2 cellular contexts compared by ENCODE assay signal in the genomic region with DNA sequence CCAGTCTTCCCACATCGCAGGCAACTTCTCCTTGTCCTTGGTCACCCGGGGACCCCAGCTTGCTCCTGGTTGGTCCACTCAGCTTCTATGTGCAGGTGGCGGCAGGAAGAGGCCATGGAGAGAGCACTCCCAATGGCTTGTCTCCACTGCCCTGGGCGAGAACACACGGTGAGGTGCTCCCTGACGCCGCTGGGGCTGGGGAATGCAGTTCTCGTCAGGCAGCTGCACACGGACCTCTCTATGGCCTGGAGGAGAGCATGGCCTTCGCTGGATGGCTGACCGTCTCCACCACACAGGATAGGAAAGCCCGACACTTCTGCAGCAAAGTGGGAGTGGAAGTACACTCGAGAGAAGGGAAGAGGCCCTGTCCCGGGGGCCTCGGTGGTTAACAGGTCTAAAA.
TF ChIP-seq lines count a peak whose summit lies in the region.

No MANE protein-coding gene starts in this region.

TF ChIP-seq in K562, 482 proteins besides CTCF, POLR2A, EP300 and RAD21:
- TF ChIP-seq, protein P1, sequence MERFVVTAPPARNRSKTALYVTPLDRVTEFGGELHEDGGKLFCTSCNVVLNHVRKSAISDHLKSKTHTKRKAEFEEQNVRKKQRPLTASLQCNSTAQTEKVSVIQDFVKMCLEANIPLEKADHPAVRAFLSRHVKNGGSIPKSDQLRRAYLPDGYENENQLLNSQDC (CRISPR knock-in tag; IDR thresholded peaks at IDR 0.05): no peak
- TF ChIP-seq HMG20A (CRISPR knock-in tag; conservative IDR thresholded peaks at IDR 0.05) (no peak), SMAD4 (CRISPR knock-in tag; conservative IDR thresholded peaks at IDR 0.05) (no peak)

TF ChIP-seq in HepG2, 621 proteins besides CTCF, POLR2A, EP300 and RAD21:
- no peak for TF ChIP-seq MIER3 (CRISPR knock-in tag; IDR thresholded peaks at IDR 0.05; ENCODE audit: borderline replicate concordance)
- 0 out of 2 replicates have a peak, but pooled peaks have one; percentile 16 for TF ChIP-seq ZNF263 (CRISPR knock-in tag; IDR thresholded peaks at IDR 0.05)
- peak; percentile 55 for TF ChIP-seq RBM22 (optimal IDR thresholded peaks at IDR 0.05; ENCODE audit: low read length)
- no peak for TF ChIP-seq NFE2L1 (CRISPR knock-in tag; IDR thresholded peaks at IDR 0.05; ENCODE audit: borderline replicate concordance)
- 0 out of 2 replicates have a peak, but pooled peaks have one; percentile 28 for TF ChIP-seq POLR2G (IDR thresholded peaks at IDR 0.05; ENCODE audit: low read depth, low read length)
- TF ChIP-seq AGO2 (optimal IDR thresholded peaks at IDR 0.05; ENCODE audit: low read depth, low read length): peak; percentile 69
